16 cellular contexts compared by ENCODE assay signal in the genomic region with DNA sequence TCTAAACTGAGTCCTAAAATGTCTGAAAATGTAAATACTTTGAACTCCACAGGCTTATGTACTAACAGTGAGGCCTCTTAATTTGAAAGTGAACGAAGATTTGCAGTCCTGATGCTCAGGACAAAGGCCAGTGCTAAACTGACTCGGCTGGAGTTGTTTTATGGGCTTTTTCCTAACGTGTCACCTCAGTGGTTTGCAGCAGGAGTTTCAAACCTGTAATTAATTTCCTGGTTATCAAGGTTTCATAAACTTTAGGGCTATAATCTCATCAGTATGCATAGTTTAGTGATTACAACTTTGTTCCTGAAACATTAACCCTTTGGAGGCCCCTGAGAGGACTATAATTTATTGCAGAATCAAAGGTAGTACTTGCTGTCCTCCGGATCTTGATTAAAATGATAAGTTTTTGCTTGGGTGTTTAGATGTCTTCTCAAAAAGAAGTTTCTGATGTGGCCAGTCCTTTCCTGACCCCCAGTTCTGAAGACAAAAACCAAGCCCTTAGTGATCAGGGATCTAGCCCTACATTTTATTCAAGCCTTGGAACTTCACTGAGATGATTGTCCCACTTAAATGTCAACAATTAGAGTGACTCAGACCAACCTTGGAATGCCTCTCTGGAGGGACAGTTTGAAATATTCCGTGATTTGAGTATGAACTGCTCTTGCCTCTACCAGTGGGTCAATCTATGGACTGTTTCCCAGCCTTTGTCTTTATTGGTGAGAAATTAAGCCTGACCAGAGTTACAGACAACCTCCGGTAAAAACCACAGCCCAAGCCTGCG. TPM values are rescaled to one million over a fixed set of nuclear protein-coding genes. Genes with fewer than 3 reads are reported as not detected.
A peak's percentile ranks its signal among the peaks of the same experiment; 100 is the strongest.
DNase-seq lines count a peak whose midpoint lies in the region; ATAC-seq, FAIRE-seq and TF ChIP-seq lines count a peak whose summit lies in the region.
"Had no signal": no experiment of that assay in that cellular context is flagged by ENCODE, and none has a peak within 500 bp of the region (broad histone marks: within the 10 kb centered on the region; RNA-seq: fewer than 3 reads in every experiment).

No MANE protein-coding gene starts in this region.

- H3K9me3 ChIP-seq in PC-3 (ENCODE audit: low read length) (no peaks in the 10 kb centered on the region), endodermal cell (ENCODE audit: control insufficient read depth, low read length) (no peaks in the 10 kb centered on the region), SJCRH30 (replicated peaks) (no peaks in the 10 kb centered on the region)
- H3K9me3 ChIP-seq: left lung, prostate gland had no signal

- H3K27ac ChIP-seq in PC-3 (ENCODE audit: low read length) (peak overlapping the region; percentile 10), endodermal cell (ENCODE audit: low read depth, low read length) (no peak overlapping the region), SJCRH30 (no peak overlapping the region)
- H3K27ac ChIP-seq: left lung, prostate gland had no signal

- H2AFZ ChIP-seq in PC-3 (ENCODE audit: low read length), result no peak overlapping the region

- H3K4me2 ChIP-seq in PC-3 (ENCODE audit: low read length), result peak overlapping the region; percentile 24; the same call in 1 of the 2 replicates

- peaks cover 14% of the 10 kb centered on the region for H3K36me3 ChIP-seq in PC-3 (ENCODE audit: low read depth, low read length)
- no peaks in the 10 kb centered on the region for H3K36me3 ChIP-seq in endodermal cell (ENCODE audit: control insufficient read depth, insufficient read depth, low read length)
- no peaks in the 10 kb centered on the region for H3K36me3 ChIP-seq in SJCRH30
- H3K36me3 ChIP-seq: left lung, prostate gland had no signal

- peaks cover 17% of the 10 kb centered on the region for H3K79me2 ChIP-seq in PC-3 (ENCODE audit: low read length)

- no peaks in the 10 kb centered on the region for H3K27me3 Mint-ChIP-seq in endodermal cell (ENCODE audit: insufficient read depth)
- H3K27me3 Mint-ChIP-seq in nephron (ENCODE audit: low read depth), result no peaks in the 10 kb centered on the region

- no peak overlapping the region for H3K4me3 Mint-ChIP-seq in endodermal cell
- no peak overlapping the region for H3K4me3 Mint-ChIP-seq in nephron
- H3K4me3 Mint-ChIP-seq: CD4-positive, alpha-beta memory T cell had no signal

- 72 to 91% methylated on average over 5 to 7 of the region's 7 CpGs for WGBS in endodermal cell (ENCODE audit: insufficient coverage in 1 of 2, insufficient read length in 1 of 2), 2 experiments

- peaks cover 8% of the 10 kb centered on the region for H4K20me1 ChIP-seq in PC-3 (ENCODE audit: low read length)

- peaks cover 30% of the 10 kb centered on the region for H3K4me1 ChIP-seq in PC-3 (ENCODE audit: insufficient read depth, low read length)
- H3K4me1 ChIP-seq in endodermal cell (ENCODE audit: control insufficient read depth, insufficient read depth, low read length), result peaks cover 7% of the 10 kb centered on the region
- no peaks in the 10 kb centered on the region for H3K4me1 ChIP-seq in SJCRH30
- H3K4me1 ChIP-seq: left lung, prostate gland had no signal

- H3F3A ChIP-seq in PC-3 (ENCODE audit: low read length, unreplicated experiment), result peaks cover 3% of the 10 kb centered on the region

- peak; percentile 34 for ATAC-seq in PC-3
- ATAC-seq: left lung had no signal

- peak overlapping the region; percentile 75 for H3K27ac Mint-ChIP-seq in endodermal cell
- peak overlapping the region; percentile 62 to 94 (median 84) for H3K27ac Mint-ChIP-seq in nephron

- H3K36me3 Mint-ChIP-seq in endodermal cell (ENCODE audit: low read depth) (peaks cover 6% of the 10 kb centered on the region), nephron (ENCODE audit: low read depth) (peaks cover 3% of the 10 kb centered on the region)

- FAIRE-seq in D721Med (lab: Jason Lieb, UNC), result no peak

- intact Hi-C loops in PC-3 (cut with micrococcal nuclease), result no loop called here

- DNase-seq in Daoy (ENCODE audit: low read depth) (peak; percentile 88), PC-3 (peak; percentile 57), endodermal cell (no peak), SJCRH30 (no peak), D721Med (ENCODE audit: insufficient read length, low spot score) (no peak), ecto neural progenitor cell (ENCODE audit: low spot score) (no peak), activated gamma-delta T cell treated with Interleukin-2 at 50 U/mL for 16 hours (no peak)
- DNase-seq: CD4-positive, alpha-beta memory T cell; erythroblast; left lung; NCI-H1417 treated with DMSO at 0.1 percent for 48 hours; NCI-H526; T-helper 1 cell had no signal

- BruUV-seq in PC-3 (replicated peaks; lab: Mats Ljungman, UMichigan), result no TSS peak

- TF ChIP-seq CTCF in PC-3 (conservative IDR thresholded peaks at IDR 0.05; ENCODE audit: low read depth, low read length), result no peak
- TF ChIP-seq CTCF in endodermal cell (conservative IDR thresholded peaks at IDR 0.05), result no peak
- no peak for TF ChIP-seq CTCF in nephron (IDR thresholded peaks at IDR 0.05; ENCODE audit: unreplicated experiment in 3 of 3)
- no peak for TF ChIP-seq CTCF in D721Med (IDR thresholded peaks at IDR 0.05; ENCODE audit: insufficient read depth, missing control alignments)

- POLR2A ChIA-PET in PC-3 (lab: Charles Lee; ENCODE audit: unreplicated experiment), result interaction anchor here (1.1 kb wide), 1 partner anchor 19 kb away, joined by 8 read pairs; no protein-coding TSS in a partner anchor

- H3K4me3 ChIP-seq in PC-3 (ENCODE audit: low read length), result no peak overlapping the region
- H3K4me3 ChIP-seq in endodermal cell (ENCODE audit: low read length), result no peak overlapping the region
- H3K4me3 ChIP-seq in SJCRH30, result no peak overlapping the region
- H3K4me3 ChIP-seq: left lung, prostate gland had no signal

- H3K9ac ChIP-seq in PC-3 (ENCODE audit: low read length), result no peak overlapping the region
- H3K9ac ChIP-seq in endodermal cell (ENCODE audit: extremely low read depth, low read length, poor library complexity, severe bottlenecking), result no peak overlapping the region

- H3K9me3 Mint-ChIP-seq in endodermal cell (no peaks in the 10 kb centered on the region), nephron (no peaks in the 10 kb centered on the region)
- H3K9me3 Mint-ChIP-seq: CD4-positive, alpha-beta memory T cell had no signal

- H3K4me1 Mint-ChIP-seq in endodermal cell, result peaks cover 12% of the 10 kb centered on the region
- H3K4me1 Mint-ChIP-seq in nephron, result no peaks in the 10 kb centered on the region

- H3K9me2 ChIP-seq in PC-3 (replicated peaks; ENCODE audit: low read length), result no peaks in the 10 kb centered on the region

- CTCF ChIA-PET in PC-3 (lab: Charles Lee), result no interaction called here

- H3K27me3 ChIP-seq in PC-3 (ENCODE audit: low read length) (no peaks in the 10 kb centered on the region), endodermal cell (ENCODE audit: control insufficient read depth, insufficient read depth, low read length, poor library complexity, severe bottlenecking) (no peaks in the 10 kb centered on the region), SJCRH30 (no peaks in the 10 kb centered on the region; the same call in 1 of the 2 replicates)
- H3K27me3 ChIP-seq: left lung had no signal

RNA-seq across cellular contexts. Expression of a gene that starts 11.1 kb away (rescaled TPM):
- total RNA-seq in Daoy (2014; rRNA removed; shearing (Covaris generic)), result 0.46 TPM in 1 of 2 replicates, not detected in the other
- total RNA-seq in PC-3 (2014; rRNA removed) (0.11 TPM in 1 of 2 replicates, not detected in the other), endodermal cell (10 to 100 TPM; 17.2 to 18.3 TPM)
- 0.75 TPM for polyA plus RNA-seq in endodermal cell (2013, experiment 1 of 2)
- 1.4 TPM for polyA plus RNA-seq in endodermal cell (2013, experiment 2 of 2)
- total RNA-seq in SJCRH30 (2014; rRNA removed; shearing (Covaris generic)), result not detected in 2 replicates
- total RNA-seq: temporal lobe had no signal

RNA-seq across cellular contexts. Expression of a gene that starts 19.8 kb away (rescaled TPM):
- 154 and 185 TPM in 2 replicates for total RNA-seq in Daoy (2014; rRNA removed; shearing (Covaris generic))
- total RNA-seq in PC-3 (2014; rRNA removed), result 163 and 167 TPM in 2 replicates
- 10 to 100 TPM; 13.4 to 18.2 TPM for total RNA-seq in endodermal cell
- polyA plus RNA-seq in endodermal cell (2013, experiment 1 of 2), result 8.1 TPM
- polyA plus RNA-seq in endodermal cell (2013, experiment 2 of 2), result 7.6 TPM
- total RNA-seq in SJCRH30 (2014; rRNA removed; shearing (Covaris generic)), result 0.02 TPM in 1 of 2 replicates, not detected in the other

Comparison
In these comparisons a context has a peak if more than half of its experiments do, and no peak if none do; other contexts are left out.
1. DNase-seq: peak in Daoy (single experiment) and PC-3 (single experiment); none in endodermal cell (single experiment), SJCRH30 (0 of 2), D721Med (single experiment), ecto neural progenitor cell (single experiment) and activated gamma-delta T cell treated with Interleukin-2 at 50 U/mL for 16 hours (single experiment).
2. RNA of a gene that starts 11.1 kb away (total RNA-seq): 17.2 to 18.3 TPM in endodermal cell; 0.46 TPM in Daoy, 0.11 TPM in PC-3 and not detected in SJCRH30; every median in the first group is over 10 times any median in the second.
3. RNA of a gene that starts 19.8 kb away (total RNA-seq): 154 to 185 TPM in Daoy, 163 to 167 TPM in PC-3 and 13.4 to 18.2 TPM in endodermal cell; 0.02 TPM in SJCRH30; every median in the first group is over 10 times any median in the second.